Comparison of ENCODE assay signal across 13 cellular contexts in genomic region chr10:14573666-14574261, GRCh38.
DNase-seq lines count a peak whose midpoint lies in the region; ATAC-seq and TF ChIP-seq lines count a peak whose summit lies in the region.
"Had no signal": no experiment of that assay in that cellular context is flagged by ENCODE, and none has a peak within 500 bp of the region (broad histone marks: within the 10 kb centered on the region; RNA-seq: fewer than 3 reads in every experiment).

No MANE protein-coding gene starts in this region.

- H3K4me1 Mint-ChIP-seq in activated naive CD8-positive, alpha-beta T cell (ENCODE audit: low read depth): peaks cover 90% of the 10 kb centered on the region
- H3K4me1 Mint-ChIP-seq in activated naive CD8-positive, alpha-beta T cell treated with anti-CD3 and anti-CD28 coated beads, Interleukin-2, amount 50 U/mL, for 24 hours: peaks cover 76% of the 10 kb centered on the region

- H3K27ac ChIP-seq in RWPE2 (ENCODE audit: poor library complexity, severe bottlenecking) (no peak overlapping the region), dorsolateral prefrontal cortex (peak overlapping the region; percentile 77 to 100 (median 98)), stomach (peak overlapping the region; percentile 82 to 90 (median 85))
- H3K27ac ChIP-seq: sigmoid colon had no signal

- H3K27ac Mint-ChIP-seq in activated naive CD8-positive, alpha-beta T cell: peak overlapping the region; percentile 75
- H3K27ac Mint-ChIP-seq in activated naive CD8-positive, alpha-beta T cell treated with anti-CD3 and anti-CD28 coated beads, Interleukin-2, amount 50 U/mL, for 24 hours: no peak overlapping the region

- H3K27me3 ChIP-seq in RWPE2 (ENCODE audit: insufficient read depth, poor library complexity, severe bottlenecking): no peaks in the 10 kb centered on the region
- no peaks in the 10 kb centered on the region for H3K27me3 ChIP-seq in dorsolateral prefrontal cortex
- H3K27me3 ChIP-seq in stomach: no peaks in the 10 kb centered on the region
- H3K27me3 ChIP-seq: sigmoid colon had no signal

- H3K4me1 ChIP-seq in RWPE2 (ENCODE audit: insufficient read depth, poor library complexity, severe bottlenecking) (peaks cover 26% of the 10 kb centered on the region), stomach (peaks cover 41 to 97% (median 84%) of the 10 kb centered on the region in 4 donors)

- no peaks in the 10 kb centered on the region for H3K9me3 ChIP-seq in RWPE2 (ENCODE audit: severe bottlenecking)
- H3K9me3 ChIP-seq in stomach: no peaks in the 10 kb centered on the region
- H3K9me3 ChIP-seq: lower lobe of right lung, sigmoid colon had no signal

- TF ChIP-seq CTCF in RWPE2 (IDR thresholded peaks at IDR 0.05; ENCODE audit: poor library complexity, severe bottlenecking) (no peak), dorsolateral prefrontal cortex (IDR thresholded peaks at IDR 0.05 in 54 of 56, conservative IDR thresholded peaks at IDR 0.05 in 2 of 56; ENCODE audit: low read depth in 1 of 56, partially characterized antibody in 56 of 56) (no peak), stomach (IDR thresholded peaks at IDR 0.05) (no peak)

- no peak for DNase-seq in activated naive CD8-positive, alpha-beta T cell treated with anti-CD3 and anti-CD28 coated beads, Interleukin-2, amount 50 U/mL, for 24 hours
- DNase-seq in RWPE2 (ENCODE audit: low spot score) (no peak), dorsolateral prefrontal cortex (no peak), stomach (no peak), NCI-H1105 (lab: John Stamatoyannopoulos, UW) (no peak), COLO829 (ENCODE audit: low spot score) (no peak), NCI-H1436 treated with DMSO at 0.1 percent for 48 hours (lab: John Stamatoyannopoulos, UW) (no peak)
- DNase-seq: GOT3, lower lobe of right lung, NCI-H1694 treated with DMSO at 0.1 percent for 48 hours, sigmoid colon had no signal

- ATAC-seq in activated naive CD8-positive, alpha-beta T cell treated with anti-CD3 and anti-CD28 coated beads, Interleukin-2, amount 50 U/mL, for 24 hours: no peak
- peak; percentile 35; the same call in 1 of the 3 replicates for ATAC-seq in RWPE2 (ENCODE audit: low read depth)
- ATAC-seq: lower lobe of right lung had no signal

- 36 to 64% (median 48%) methylated on average over 1 of the region's 1 CpG for WGBS in stomach, 5 donors

- no peaks in the 10 kb centered on the region for H3K27me3 Mint-ChIP-seq in activated naive CD8-positive, alpha-beta T cell
- no peaks in the 10 kb centered on the region for H3K27me3 Mint-ChIP-seq in activated naive CD8-positive, alpha-beta T cell treated with anti-CD3 and anti-CD28 coated beads, Interleukin-2, amount 50 U/mL, for 24 hours

- H3K4me3 ChIP-seq in RWPE2 (ENCODE audit: severe bottlenecking) (no peak overlapping the region), dorsolateral prefrontal cortex (peak overlapping the region in 1 of 59 donors; percentile 66), stomach (no peak overlapping the region)
- H3K4me3 ChIP-seq: lower lobe of right lung, sigmoid colon had no signal

- intact Hi-C loops in dorsolateral prefrontal cortex (cut with DNase I): loop anchor here in 1 of 2 donors (2.0 kb wide), 1 partner anchor 31 kb away; no protein-coding TSS in a partner anchor
- intact Hi-C loops in stomach (cut with DNase I; ENCODE audit: low total_unique reads): no loop called here

- no peaks in the 10 kb centered on the region for H3K36me3 ChIP-seq in RWPE2 (ENCODE audit: low read depth)
- peaks cover 0 to 9% (median 1%) of the 10 kb centered on the region in 4 donors for H3K36me3 ChIP-seq in stomach
- H3K36me3 ChIP-seq: lower lobe of right lung, sigmoid colon had no signal

- peaks cover 10% of the 10 kb centered on the region for H3K36me3 Mint-ChIP-seq in activated naive CD8-positive, alpha-beta T cell
- H3K36me3 Mint-ChIP-seq in activated naive CD8-positive, alpha-beta T cell treated with anti-CD3 and anti-CD28 coated beads, Interleukin-2, amount 50 U/mL, for 24 hours (ENCODE audit: low read depth): peaks cover 24% of the 10 kb centered on the region

- TF ChIP-seq POLR2A in stomach (IDR thresholded peaks at IDR 0.05): no peak

- no peak for TF ChIP-seq EP300 in stomach (IDR thresholded peaks at IDR 0.05)

- H3K4me3 Mint-ChIP-seq in activated naive CD8-positive, alpha-beta T cell: no peak overlapping the region
- H3K4me3 Mint-ChIP-seq in activated naive CD8-positive, alpha-beta T cell treated with anti-CD3 and anti-CD28 coated beads, Interleukin-2, amount 50 U/mL, for 24 hours: no peak overlapping the region
- H3K4me3 Mint-ChIP-seq: CD14-positive monocyte had no signal

- H3K9me3 Mint-ChIP-seq in activated naive CD8-positive, alpha-beta T cell (ENCODE audit: low read depth): no peaks in the 10 kb centered on the region
- no peaks in the 10 kb centered on the region for H3K9me3 Mint-ChIP-seq in activated naive CD8-positive, alpha-beta T cell treated with anti-CD3 and anti-CD28 coated beads, Interleukin-2, amount 50 U/mL, for 24 hours
- H3K9me3 Mint-ChIP-seq: CD14-positive monocyte had no signal
